ENCODE assay signal across 35 cellular contexts in genomic region chr2:231250698-231251097, GRCh38.
"Had no signal": no experiment of that assay in that cellular context is flagged by ENCODE, and none has a peak within 500 bp of the region (broad histone marks: within the 10 kb centered on the region; RNA-seq: fewer than 3 reads in every experiment).

No MANE protein-coding gene starts in this region.

- H3K36me3 Mint-ChIP-seq: activated naive CD4-positive, alpha-beta T cell treated with anti-CD3 and anti-CD28 coated beads, Interleukin-2, amount 50 U/mL, for 72 hours; T-cell had no signal

- FAIRE-seq: bronchial epithelial cell, RCC 7860 had no signal

- H3K27ac ChIP-seq: PC-9, RWPE1, WERI-Rb-1 had no signal

- H3K27ac Mint-ChIP-seq: activated CD4-positive, alpha-beta T cell treated with anti-CD3 and anti-CD28 coated beads, Interleukin-2, amount 10 ng/mL, durations not matched to agents 24 days and 14 days; activated CD8-positive, alpha-beta T cell treated with anti-CD3 and anti-CD28 coated beads, Interleukin-2, amount 10 ng/mL, durations not matched to agents 7 days and 5 days; activated naive CD4-positive, alpha-beta T cell treated with anti-CD3 and anti-CD28 coated beads for 36 hours; activated T-helper 1 cell treated with anti-CD3 and anti-CD28 coated beads, Interleukin-12 subunit alpha, Interleukin-12 subunit beta, Interleukin-2, Interleukin-4 antibody, amounts not matched to agents 30 ng/mL and 10 ng/mL and 1 ng/mL, durations not matched to agents 14 hours and 24 hours and 36 hours; T-cell; T-helper 17 cell had no signal

- ATAC-seq: activated CD8-positive, alpha-beta T cell treated with anti-CD3 and anti-CD28 coated beads, Interleukin-2, amount 10 ng/mL, durations not matched to agents 7 days and 5 days; activated naive CD4-positive, alpha-beta T cell treated with anti-CD3 and anti-CD28 coated beads, Interleukin-2, amount 50 U/mL, for 72 hours; activated T-cell treated with anti-CD3 and anti-CD28 coated beads, Interleukin-2, amount 50 U/mL, for 4 hours; Right ventricle myocardium inferior; SK-N-SH treated with all-trans-retinoic acid at 6 μM for 48 hours; T-cell; T-helper 17 cell had no signal

- H3K4me3 Mint-ChIP-seq: activated CD4-positive, alpha-beta T cell treated with anti-CD3 and anti-CD28 coated beads, Interleukin-2, amount 10 ng/mL, durations not matched to agents 24 days and 14 days; activated CD8-positive, alpha-beta T cell treated with anti-CD3 and anti-CD28 coated beads, Interleukin-2, amount 10 ng/mL, durations not matched to agents 7 days and 5 days; activated naive CD4-positive, alpha-beta T cell treated with anti-CD3 and anti-CD28 coated beads for 36 hours; activated T-cell treated with anti-CD3 and anti-CD28 coated beads, Interleukin-2, amount 50 U/mL, for 4 hours; activated T-helper 1 cell treated with anti-CD3 and anti-CD28 coated beads, Interleukin-12 subunit alpha, Interleukin-12 subunit beta, Interleukin-2, Interleukin-4 antibody, amounts not matched to agents 30 ng/mL and 10 ng/mL and 1 ng/mL, durations not matched to agents 14 hours and 24 hours and 36 hours; brain; T-cell; T-helper 17 cell had no signal

- H3K4me3 ChIP-seq: PC-9 had no signal

- H3K27me3 Mint-ChIP-seq: brain had no signal

- DNase-seq: activated CD4-positive, alpha-beta T cell treated with anti-CD3 and anti-CD28 coated beads, Interleukin-2, amount 10 ng/mL, durations not matched to agents 24 days and 14 days; activated CD4-positive, alpha-beta T cell treated with anti-CD3 and anti-CD28 coated beads, Interleukin-2, amount 50 U/mL, for 48 hours; activated CD8-positive, alpha-beta memory T cell treated with anti-CD3 and anti-CD28 coated beads, Interleukin-2, amount 50 U/mL, for 4 hours; activated CD8-positive, alpha-beta T cell treated with anti-CD3 and anti-CD28 coated beads, Interleukin-2, amount 10 ng/mL, durations not matched to agents 7 days and 5 days; activated gamma-delta T cell treated with Interleukin-2 at 50 U/mL for 16 hours; activated naive CD4-positive, alpha-beta T cell treated with anti-CD3 and anti-CD28 coated beads for 36 hours; activated T-cell treated with anti-CD3 and anti-CD28 coated beads for 4 hours; activated T-cell treated with anti-CD3 and anti-CD28 coated beads, Interleukin-2, amount 50 U/mL, for 4 hours; anterior cingulate cortex; central memory CD4-positive, alpha-beta T cell; Karpas-422; KBM-7; NCI-H1048; NCI-H1105 treated with DMSO at 0.1 percent for 48 hours; NCI-H1436; NCI-H1694; NCI-H1930; NCI-H2081 treated with DMSO at 0.1 percent for 48 hours; NCI-H446 treated with DMSO at 0.1 percent for 48 hours; NCI-H524; NCI-H69; NCI-H82; SIG-M5; T-cell; T-helper 17 cell; WERI-Rb-1 had no signal

- H3K9me3 Mint-ChIP-seq: activated CD4-positive, alpha-beta T cell treated with anti-CD3 and anti-CD28 coated beads, Interleukin-2, amount 10 ng/mL, durations not matched to agents 24 days and 14 days; activated naive CD4-positive, alpha-beta T cell treated with anti-CD3 and anti-CD28 coated beads for 36 hours; activated naive CD4-positive, alpha-beta T cell treated with anti-CD3 and anti-CD28 coated beads, Interleukin-2, amount 50 U/mL, for 72 hours; activated T-cell treated with anti-CD3 and anti-CD28 coated beads, Interleukin-2, amount 50 U/mL, for 4 hours; activated T-helper 1 cell treated with anti-CD3 and anti-CD28 coated beads, Interleukin-12 subunit alpha, Interleukin-12 subunit beta, Interleukin-2, Interleukin-4 antibody, amounts not matched to agents 30 ng/mL and 10 ng/mL and 1 ng/mL, durations not matched to agents 14 hours and 24 hours and 36 hours; brain; T-cell had no signal

- H3K4me1 Mint-ChIP-seq: activated CD4-positive, alpha-beta T cell treated with anti-CD3 and anti-CD28 coated beads, Interleukin-2, amount 10 ng/mL, durations not matched to agents 24 days and 14 days; brain; T-cell had no signal
